ENCODE assay signal across 13 cellular contexts in genomic region chr17:35214192-35214591, GRCh38. TPM values are rescaled to one million over a fixed set of nuclear protein-coding genes. Genes with fewer than 3 reads are reported as not detected.
DNase-seq lines count a peak whose midpoint lies in the region; ATAC-seq, FAIRE-seq and TF ChIP-seq lines count a peak whose summit lies in the region.
"Had no signal": no experiment of that assay in that cellular context is flagged by ENCODE, and none has a peak within 500 bp of the region (broad histone marks: within the 10 kb centered on the region; RNA-seq: fewer than 3 reads in every experiment).

No MANE protein-coding gene starts in this region.

- peaks cover 86% of the 10 kb centered on the region for H3K4me1 ChIP-seq in CD4-positive, CD25-positive, alpha-beta regulatory T cell (ENCODE audit: control insufficient read depth, insufficient read depth, low read length, poor library complexity, severe bottlenecking)
- H3K4me1 ChIP-seq in lower lobe of right lung (peaks cover 34% of the 10 kb centered on the region), mesendoderm (ENCODE audit: control insufficient read depth, low read depth, low read length) (no peaks in the 10 kb centered on the region)
- H3K4me1 ChIP-seq: breast epithelium had no signal

- no peaks in the 10 kb centered on the region for H3K36me3 Mint-ChIP-seq in CD4-positive, CD25-positive, alpha-beta regulatory T cell

- H4K5ac ChIP-seq in mesendoderm (ENCODE audit: low read length) = no peak overlapping the region

- no peak overlapping the region for H3K18ac ChIP-seq in mesendoderm (ENCODE audit: low read length)

- DNase-seq in CD4-positive, CD25-positive, alpha-beta regulatory T cell = peak; percentile 48 to 95 (median 91)
- peak; percentile 98 for DNase-seq in Jurkat, Clone E6-1 (ENCODE audit: low read depth, low spot score)
- DNase-seq in activated T-helper 1 cell treated with Interleukin-2 at 50 U/mL for 16 hours (ENCODE audit: low read depth) (peak; percentile 20), lower lobe of right lung (no peak), GM12891 (ENCODE audit: insufficient read length, low spot score) (no peak), mesendoderm (no peak)
- DNase-seq: IMR-90, right cardiac atrium had no signal

- H3K27ac ChIP-seq in CD4-positive, CD25-positive, alpha-beta regulatory T cell (ENCODE audit: insufficient read depth, low read length, poor library complexity, severe bottlenecking) = peak overlapping the region; percentile 93
- H3K27ac ChIP-seq in lower lobe of right lung (peak overlapping the region; percentile 65), mesendoderm (ENCODE audit: low read depth, low read length) (no peak overlapping the region)

- peak; percentile 84 for ATAC-seq in CD4-positive, CD25-positive, alpha-beta regulatory T cell (ENCODE audit: low read depth in 2 of 2)
- ATAC-seq in lower lobe of right lung = peak; percentile 58 to 72
- no peak for ATAC-seq in HG03342 (IDR thresholded peaks at IDR 0.05; ENCODE audit: unreplicated experiment)
- ATAC-seq: HCT116 had no signal

- H3K9me3 Mint-ChIP-seq in CD4-positive, CD25-positive, alpha-beta regulatory T cell = no peaks in the 10 kb centered on the region

- no peak overlapping the region for H2AK5ac ChIP-seq in mesendoderm (ENCODE audit: low read length)

- FAIRE-seq in GM12891 (lab: Jason Lieb, UNC) = no peak
- FAIRE-seq: D721Med had no signal

- H3K79me1 ChIP-seq in mesendoderm (ENCODE audit: low read length) = no peaks in the 10 kb centered on the region

- H3K4me3 Mint-ChIP-seq in CD4-positive, CD25-positive, alpha-beta regulatory T cell = peak overlapping the region; percentile 42 to 86 (median 85)

- no peak overlapping the region for H3K9ac ChIP-seq in mesendoderm (ENCODE audit: low read length)

- H3K4me1 Mint-ChIP-seq in CD4-positive, CD25-positive, alpha-beta regulatory T cell = peaks cover 25 to 90% (median 76%) of the 10 kb centered on the region in 4 donors

- no peak overlapping the region for H3K56ac ChIP-seq in mesendoderm (ENCODE audit: low read length)

- H3K4ac ChIP-seq in mesendoderm (ENCODE audit: low read depth, low read length) = no peak overlapping the region

- no peak overlapping the region for H2BK15ac ChIP-seq in mesendoderm (replicated peaks; ENCODE audit: low read depth)

- no peak overlapping the region for H2BK120ac ChIP-seq in mesendoderm (ENCODE audit: low read depth, low read length)

- H2BK5ac ChIP-seq in mesendoderm (ENCODE audit: low read length) = no peak overlapping the region

- H3K4me2 ChIP-seq in mesendoderm (ENCODE audit: low read length) = no peak overlapping the region

- H3K23ac ChIP-seq in mesendoderm (ENCODE audit: low read length) = no peak overlapping the region

- H3K9me3 ChIP-seq in CD4-positive, CD25-positive, alpha-beta regulatory T cell (ENCODE audit: control insufficient read depth in 2 of 2, low read length in 2 of 2) = no peaks in the 10 kb centered on the region
- no peaks in the 10 kb centered on the region for H3K9me3 ChIP-seq in lower lobe of right lung
- H3K9me3 ChIP-seq: breast epithelium had no signal

- intact Hi-C loops in lower lobe of right lung (cut with DNase I) = no loop called here

- H3K4me3 ChIP-seq in CD4-positive, CD25-positive, alpha-beta regulatory T cell (ENCODE audit: low read depth, low read length) = peak overlapping the region; percentile 85
- H3K4me3 ChIP-seq in Jurkat, Clone E6-1 (ENCODE audit: low read length) = peak overlapping the region; percentile 41
- no peak overlapping the region for H3K4me3 ChIP-seq in lower lobe of right lung
- no peak overlapping the region for H3K4me3 ChIP-seq in mesendoderm (ENCODE audit: low read length)
- H3K4me3 ChIP-seq: breast epithelium had no signal

- H3K36me3 ChIP-seq in CD4-positive, CD25-positive, alpha-beta regulatory T cell (ENCODE audit: control insufficient read depth, insufficient read depth, low read length) = no peaks in the 10 kb centered on the region
- H3K36me3 ChIP-seq in lower lobe of right lung (no peaks in the 10 kb centered on the region), mesendoderm (ENCODE audit: control insufficient read depth, insufficient read depth, low read length) (no peaks in the 10 kb centered on the region)
- H3K36me3 ChIP-seq: breast epithelium had no signal

- H3K27ac Mint-ChIP-seq in CD4-positive, CD25-positive, alpha-beta regulatory T cell = peak overlapping the region; percentile 92 to 100 (median 94)

- no peak overlapping the region for H4K8ac ChIP-seq in mesendoderm (ENCODE audit: low read depth, low read length)

- TF ChIP-seq CTCF in lower lobe of right lung (IDR thresholded peaks at IDR 0.05) = no peak

- H3K27me3 ChIP-seq in CD4-positive, CD25-positive, alpha-beta regulatory T cell (ENCODE audit: control insufficient read depth, insufficient read depth, low read length) = no peaks in the 10 kb centered on the region
- H3K27me3 ChIP-seq in lower lobe of right lung (ENCODE audit: low read depth) = no peaks in the 10 kb centered on the region
- no peaks in the 10 kb centered on the region for H3K27me3 ChIP-seq in mesendoderm (ENCODE audit: insufficient read depth, low read length, poor library complexity)
- H3K27me3 ChIP-seq: breast epithelium had no signal

- no CpG with 5 or more reads among the region's 3 CpGs for WGBS in mesendoderm (ENCODE audit: extremely low coverage, insufficient coverage, low lambda C conversion rate)

- no peaks in the 10 kb centered on the region for H3K27me3 Mint-ChIP-seq in CD4-positive, CD25-positive, alpha-beta regulatory T cell

- no peak for TF ChIP-seq POLR2A in GM12891 (IDR thresholded peaks at IDR 0.05; ENCODE audit: low read depth, low read length)

- H3K79me2 ChIP-seq in mesendoderm (ENCODE audit: control insufficient read depth, insufficient read depth, low read length) = no peaks in the 10 kb centered on the region

TF ChIP-seq in GM12891, 5 proteins besides CTCF, POLR2A, EP300 and RAD21:
- TF ChIP-seq SPI1 (IDR thresholded peaks at IDR 0.05; ENCODE audit: low read depth, low read length) = no peak
- no peak for TF ChIP-seq PAX5 (IDR thresholded peaks at IDR 0.05; ENCODE audit: insufficient read depth, low read length, severe bottlenecking)
- TF ChIP-seq TAF1 (IDR thresholded peaks at IDR 0.05; ENCODE audit: low read depth, low read length) = no peak
- no peak for TF ChIP-seq POLR2AphosphoS5 (IDR thresholded peaks at IDR 0.05; ENCODE audit: low read depth, low read length)
- no peak for TF ChIP-seq POU2F2 (IDR thresholded peaks at IDR 0.05; ENCODE audit: low read depth, low read length)

RNA-seq across cellular contexts. Expression of gene SLC35G3, which starts 20.0 kb away (rescaled TPM):
- not detected for total RNA-seq in CD4-positive, CD25-positive, alpha-beta regulatory T cell
- under 1 TPM; 0.08 to 0.19 (median 0.13) TPM for polyA plus RNA-seq in CD4-positive, CD25-positive, alpha-beta regulatory T cell
- polyA plus RNA-seq in Jurkat, Clone E6-1 (2012; ENCODE audit: insufficient read depth, insufficient read length) = not detected
- total RNA-seq in lower lobe of right lung = not detected
- polyA plus RNA-seq in GM12891 (2012; ENCODE audit: low read depth, missing spikeins) = not detected
- not detected for polyA plus RNA-seq in mesendoderm (2013, experiment 1 of 2)
- polyA plus RNA-seq in mesendoderm (2013, experiment 2 of 2) = not detected
- total RNA-seq: breast epithelium, IMR-90, right cardiac atrium had no signal
- polyA plus RNA-seq: esophagus, IMR-90, right cardiac atrium had no signal

RNA-seq across cellular contexts. Expression of gene SLFN5, which starts 28.7 kb away (rescaled TPM):
- 221 TPM for total RNA-seq in CD4-positive, CD25-positive, alpha-beta regulatory T cell
- 100 to 1,000 TPM; 122 to 219 (median 162) TPM for polyA plus RNA-seq in CD4-positive, CD25-positive, alpha-beta regulatory T cell
- 7.8 TPM for polyA plus RNA-seq in Jurkat, Clone E6-1 (2012; ENCODE audit: insufficient read depth, insufficient read length)
- 47.6 TPM for total RNA-seq in lower lobe of right lung
- polyA plus RNA-seq in GM12891 (2012; ENCODE audit: low read depth, missing spikeins) = 8.3 TPM
- 2.3 TPM for polyA plus RNA-seq in mesendoderm (2013, experiment 1 of 2)
- polyA plus RNA-seq in mesendoderm (2013, experiment 2 of 2) = 2.0 TPM

Comparison
In these comparisons a context has a peak if more than half of its experiments do, and no peak if none do; other contexts are left out.
1. DNase-seq: peak in CD4-positive, CD25-positive, alpha-beta regulatory T cell (3 of 3), Jurkat, Clone E6-1 (single experiment) and activated T-helper 1 cell treated with Interleukin-2 at 50 U/mL for 16 hours (single experiment); none in lower lobe of right lung (single experiment), GM12891 (single experiment) and mesendoderm (single experiment).
2. H3K4me3 ChIP-seq: peak in CD4-positive, CD25-positive, alpha-beta regulatory T cell (single experiment) and Jurkat, Clone E6-1 (single experiment); none in lower lobe of right lung (single experiment) and mesendoderm (single experiment).